15 cellular contexts compared by ENCODE assay signal in genomic region chr15:97804950-97805349, GRCh38.
A peak's percentile ranks its signal among the peaks of the same experiment; 100 is the strongest.
DNase-seq lines count a peak whose midpoint lies in the region; ATAC-seq and TF ChIP-seq lines count a peak whose summit lies in the region.
"Had no signal": no experiment of that assay in that cellular context is flagged by ENCODE, and none has a peak within 500 bp of the region (broad histone marks: within the 10 kb centered on the region; RNA-seq: fewer than 3 reads in every experiment).

No MANE protein-coding gene starts in this region.

- H2AFZ ChIP-seq in H9 (ENCODE audit: low read length), result no peak overlapping the region
- H2AFZ ChIP-seq: GM23248 had no signal

- no peak overlapping the region for H2BK20ac ChIP-seq in H9 (ENCODE audit: low read depth, low read length, poor library complexity, severe bottlenecking)

- peaks cover 2% of the 10 kb centered on the region in 2 experiments; a peak in 1 of 5 replicates for H3K9me3 Mint-ChIP-seq in H9

- TF ChIP-seq CTCF in H9 (conservative IDR thresholded peaks at IDR 0.05) (peak; percentile 41; the same call in 2 of the 3 replicates), RWPE2 (IDR thresholded peaks at IDR 0.05; ENCODE audit: poor library complexity, severe bottlenecking) (peak; percentile 8), epithelial cell of esophagus (IDR thresholded peaks at IDR 0.05; ENCODE audit: insufficient read depth, low read depth, low read length, missing control alignments) (peak; percentile 9), foreskin fibroblast (IDR thresholded peaks at IDR 0.05; ENCODE audit: low read depth, low read length) (no peak)

- no peak overlapping the region for H3K27ac ChIP-seq in H9 (ENCODE audit: insufficient read length, low read depth, low read length)
- H3K27ac ChIP-seq in RWPE2 (ENCODE audit: poor library complexity, severe bottlenecking), result no peak overlapping the region
- no peak overlapping the region for H3K27ac ChIP-seq in mesendoderm (ENCODE audit: low read depth, low read length)
- H3K27ac ChIP-seq in caudate nucleus (ENCODE audit: low read depth, low read length), result no peak overlapping the region
- H3K27ac ChIP-seq: A549, GM23248 had no signal

- H3K27ac Mint-ChIP-seq in H9, result no peak overlapping the region
- H3K27ac Mint-ChIP-seq: CD8-positive, alpha-beta memory T cell had no signal

- H3K27me3 ChIP-seq in H9 (ENCODE audit: insufficient read depth, low read length) (no peaks in the 10 kb centered on the region), RWPE2 (ENCODE audit: insufficient read depth, poor library complexity, severe bottlenecking) (no peaks in the 10 kb centered on the region), mesendoderm (ENCODE audit: insufficient read depth, low read length, poor library complexity) (no peaks in the 10 kb centered on the region)
- H3K27me3 ChIP-seq: BE2C had no signal

- no peak overlapping the region for H4K5ac ChIP-seq in H9 (ENCODE audit: insufficient read length, low read depth, low read length)
- no peak overlapping the region for H4K5ac ChIP-seq in mesendoderm (ENCODE audit: low read length)

- no peaks in the 10 kb centered on the region for H3K36me3 ChIP-seq in RWPE2 (ENCODE audit: low read depth)
- H3K36me3 ChIP-seq in mesendoderm (ENCODE audit: control insufficient read depth, insufficient read depth, low read length), result no peaks in the 10 kb centered on the region
- H3K36me3 ChIP-seq: BE2C, HAP-1 had no signal

- H3K9ac ChIP-seq in H9 (ENCODE audit: extremely low read depth, insufficient read length, low read length), result no peak overlapping the region
- no peak overlapping the region for H3K9ac ChIP-seq in mesendoderm (ENCODE audit: low read length)
- H3K9ac ChIP-seq: GM23248 had no signal

- H3K27me3 Mint-ChIP-seq in H9 (ENCODE audit: low read depth), result peaks cover 5% of the 10 kb centered on the region
- H3K27me3 Mint-ChIP-seq: CD8-positive, alpha-beta memory T cell had no signal

- H2BK15ac ChIP-seq in H9 (ENCODE audit: low read depth, low read length), result no peak overlapping the region
- no peak overlapping the region for H2BK15ac ChIP-seq in mesendoderm (replicated peaks; ENCODE audit: low read depth)

- no peaks in the 10 kb centered on the region for H3K79me1 ChIP-seq in H9 (ENCODE audit: insufficient read depth, low read depth, low read length, poor library complexity, severe bottlenecking)
- no peaks in the 10 kb centered on the region for H3K79me1 ChIP-seq in mesendoderm (ENCODE audit: low read length)

- no peak overlapping the region for H3K56ac ChIP-seq in H9 (ENCODE audit: insufficient read length, low read depth, low read length)
- no peak overlapping the region for H3K56ac ChIP-seq in mesendoderm (ENCODE audit: low read length)

- no peak overlapping the region for H2AK5ac ChIP-seq in H9 (ENCODE audit: insufficient read length, low read length)
- H2AK5ac ChIP-seq in mesendoderm (ENCODE audit: low read length), result no peak overlapping the region

- H2BK12ac ChIP-seq in H9 (ENCODE audit: insufficient read length, low read depth, low read length), result no peak overlapping the region

- H4K20me1 ChIP-seq in H9 (ENCODE audit: control insufficient read depth, insufficient read depth, insufficient read length), result no peaks in the 10 kb centered on the region

- no peaks in the 10 kb centered on the region for H3K4me1 Mint-ChIP-seq in H9
- H3K4me1 Mint-ChIP-seq: CD8-positive, alpha-beta memory T cell had no signal

- H4K8ac ChIP-seq in H9 (replicated peaks; ENCODE audit: insufficient read length, low read depth, low read length) (no peak overlapping the region), mesendoderm (ENCODE audit: low read depth, low read length) (no peak overlapping the region)

- no peak overlapping the region for H4K91ac ChIP-seq in H9 (ENCODE audit: insufficient read length, low read depth, low read length)

- no peaks in the 10 kb centered on the region; the same call in 1 of the 2 replicates for H3K79me2 ChIP-seq in H9 (ENCODE audit: insufficient read depth, low read length)
- H3K79me2 ChIP-seq in mesendoderm (ENCODE audit: control insufficient read depth, insufficient read depth, low read length), result no peaks in the 10 kb centered on the region

- WGBS in H9 (ENCODE audit: extremely low coverage, insufficient read length, low lambda C conversion rate), result no CpG with 5 or more reads among the region's 3 CpGs
- WGBS in mesendoderm (ENCODE audit: extremely low coverage, insufficient coverage, low lambda C conversion rate), result no CpG with 5 or more reads among the region's 3 CpGs

- no peak overlapping the region for H2BK120ac ChIP-seq in H9 (ENCODE audit: low read depth, low read length, poor library complexity, severe bottlenecking)
- H2BK120ac ChIP-seq in mesendoderm (ENCODE audit: low read depth, low read length), result no peak overlapping the region

- H2BK5ac ChIP-seq in H9 (ENCODE audit: insufficient read length, low read length) (no peak overlapping the region), mesendoderm (ENCODE audit: low read length) (no peak overlapping the region)

- no peak for ATAC-seq in RWPE2 (ENCODE audit: low read depth)
- ATAC-seq in HG02571 (IDR thresholded peaks at IDR 0.05; ENCODE audit: unreplicated experiment), result no peak
- ATAC-seq: A549 had no signal

- H3K4me3 ChIP-seq in RWPE2 (ENCODE audit: severe bottlenecking), result no peak overlapping the region
- no peak overlapping the region for H3K4me3 ChIP-seq in epithelial cell of esophagus (ENCODE audit: low read length)
- H3K4me3 ChIP-seq in mesendoderm (ENCODE audit: low read length), result no peak overlapping the region
- H3K4me3 ChIP-seq in foreskin fibroblast (ENCODE audit: low read depth in 1 of 2, low read length in 2 of 2), result no peak overlapping the region
- H3K4me3 ChIP-seq: A549, GM23248, HAP-1 had no signal

- no peak overlapping the region for H3K18ac ChIP-seq in H9 (ENCODE audit: insufficient read length, low read depth, low read length)
- H3K18ac ChIP-seq in mesendoderm (ENCODE audit: low read length), result no peak overlapping the region

- H3T11ph ChIP-seq in H9 (ENCODE audit: low read length), result no peak overlapping the region

- H3K23ac ChIP-seq in H9 (ENCODE audit: insufficient read length, low read depth, low read length) (no peak overlapping the region), mesendoderm (ENCODE audit: low read length) (no peak overlapping the region)

- H3K4me1 ChIP-seq in H9 (ENCODE audit: insufficient read depth, low read length), result no peaks in the 10 kb centered on the region
- H3K4me1 ChIP-seq in RWPE2 (ENCODE audit: insufficient read depth, poor library complexity, severe bottlenecking), result no peaks in the 10 kb centered on the region
- no peaks in the 10 kb centered on the region for H3K4me1 ChIP-seq in mesendoderm (ENCODE audit: control insufficient read depth, low read depth, low read length)
- H3K4me1 ChIP-seq: A549, BE2C, Caco-2, HAP-1 had no signal

- no peak overlapping the region for H3K4ac ChIP-seq in H9 (ENCODE audit: low read depth, low read length)
- no peak overlapping the region for H3K4ac ChIP-seq in mesendoderm (ENCODE audit: low read depth, low read length)

- no peaks in the 10 kb centered on the region for H3K9me3 ChIP-seq in H9 (ENCODE audit: control insufficient read depth, low read depth, low read length)
- H3K9me3 ChIP-seq in RWPE2 (ENCODE audit: severe bottlenecking), result no peaks in the 10 kb centered on the region
- H3K9me3 ChIP-seq: A549, BE2C, Caco-2, HAP-1 had no signal

- H3K23me2 ChIP-seq in H9 (ENCODE audit: insufficient read length, low read depth, low read length, poor library complexity, severe bottlenecking), result no peaks in the 10 kb centered on the region

- H3K4me2 ChIP-seq in H9 (ENCODE audit: insufficient read depth, insufficient read length, low read length) (no peak overlapping the region), mesendoderm (ENCODE audit: low read length) (no peak overlapping the region)
- H3K4me2 ChIP-seq: A549 had no signal

- no peak overlapping the region for H3K4me3 Mint-ChIP-seq in H9
- H3K4me3 Mint-ChIP-seq: CD8-positive, alpha-beta memory T cell had no signal

- no peaks in the 10 kb centered on the region for H3K36me3 Mint-ChIP-seq in H9 (ENCODE audit: insufficient read depth in 1 of 3, low read depth in 3 of 3)
- H3K36me3 Mint-ChIP-seq: CD8-positive, alpha-beta memory T cell had no signal

- DNase-seq in H9 (no peak), RWPE2 (ENCODE audit: low spot score) (no peak), epithelial cell of esophagus (ENCODE audit: low read depth) (no peak), mesendoderm (peak; percentile 13), foreskin fibroblast (no peak), caudate nucleus (lab: John Stamatoyannopoulos, UW) (no peak)
- DNase-seq: BE2C; Caco-2; CD8-positive, alpha-beta memory T cell; DND-41; GDM1; GM23248 had no signal

- no peak overlapping the region for H3K14ac ChIP-seq in H9 (ENCODE audit: insufficient read depth, low read length)
